14 cellular contexts compared by ENCODE assay signal in the genomic region with DNA sequence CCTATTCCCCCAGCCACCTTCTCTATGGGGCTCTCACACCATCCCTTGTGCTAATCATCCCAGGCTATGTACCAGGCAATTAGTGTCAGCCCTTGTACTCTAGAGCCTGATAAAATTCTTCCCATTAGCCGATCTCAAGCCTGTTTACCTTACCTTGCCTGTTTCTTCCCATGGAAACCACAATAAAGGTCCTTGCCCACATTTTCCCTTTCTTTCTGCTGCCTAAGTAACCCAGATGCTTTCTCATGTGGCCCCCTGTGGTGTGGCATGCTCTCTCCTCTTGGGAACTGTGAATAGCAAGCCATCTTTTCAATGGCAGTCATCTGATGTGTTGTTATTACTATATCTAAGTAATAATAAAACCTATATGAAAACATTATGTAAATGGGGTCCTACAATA.
DNase-seq lines count a peak whose midpoint lies in the region; ATAC-seq and TF ChIP-seq lines count a peak whose summit lies in the region.
"Had no signal": no experiment of that assay in that cellular context is flagged by ENCODE, and none has a peak within 500 bp of the region (broad histone marks: within the 10 kb centered on the region; RNA-seq: fewer than 3 reads in every experiment).

No MANE protein-coding gene starts in this region.

- no peak overlapping the region for H3K23ac ChIP-seq in H9 (ENCODE audit: insufficient read length, low read depth, low read length)

- peak overlapping the region in 2 of 3 experiments; percentile 66 to 85; a peak in 3 of 7 replicates for H3K27ac Mint-ChIP-seq in H9
- H3K27ac Mint-ChIP-seq in osteocyte (ENCODE audit: unreplicated experiment) = no peak overlapping the region
- H3K27ac Mint-ChIP-seq: B cell; CD4-positive, alpha-beta memory T cell had no signal

- H3K36me3 Mint-ChIP-seq in H9 (ENCODE audit: insufficient read depth in 1 of 3, low read depth in 3 of 3) (peaks cover 0 to under 1% (median 0%) of the 10 kb centered on the region in 3 experiments; a peak in 1 of 7 replicates), osteocyte (ENCODE audit: unreplicated experiment) (no peaks in the 10 kb centered on the region)
- H3K36me3 Mint-ChIP-seq: CD4-positive, alpha-beta memory T cell had no signal

- no peak overlapping the region for H3K56ac ChIP-seq in H9 (ENCODE audit: insufficient read length, low read depth, low read length)

- 0 out of 2 replicates have a peak, but pooled peaks cover 4% of the 10 kb centered on the region for H3K4me1 ChIP-seq in H9 (ENCODE audit: insufficient read depth, low read length)
- peaks cover 4% of the 10 kb centered on the region; the same call in 1 of the 2 replicates for H3K4me1 ChIP-seq in iPS DF 6.9 (ENCODE audit: control insufficient read depth, insufficient read depth, low read length)
- H3K4me1 ChIP-seq in body of pancreas = no peaks in the 10 kb centered on the region
- H3K4me1 ChIP-seq in BE2C = no peaks in the 10 kb centered on the region

- no peak overlapping the region for H3K18ac ChIP-seq in H9 (ENCODE audit: insufficient read length, low read depth, low read length)

- no peak overlapping the region for H3K14ac ChIP-seq in H9 (ENCODE audit: insufficient read depth, low read length)

- no peak overlapping the region for H2BK12ac ChIP-seq in H9 (ENCODE audit: insufficient read length, low read depth, low read length)

- DNase-seq in ELF-1 (ENCODE audit: low read depth, low spot score) (peak; percentile 21), H9 (peak; percentile 40), SW480 (ENCODE audit: low spot score) (peak; percentile 6), iPS DF 6.9 (ENCODE audit: low read depth, low spot score) (peak; percentile 9), osteocyte (ENCODE audit: extremely low spot score, unreplicated experiment) (no peak), NCI-H2196 treated with DMSO at 0.1 percent for 48 hours (lab: John Stamatoyannopoulos, UW; ENCODE audit: unreplicated experiment) (no peak), body of pancreas (no peak), BE2C (no peak)
- DNase-seq: ACHN; CD4-positive, alpha-beta memory T cell; DMS79; H7 had no signal

- no peak overlapping the region for H3K9ac ChIP-seq in H9 (ENCODE audit: extremely low read depth, insufficient read length, low read length)

- H3K79me1 ChIP-seq in H9 (ENCODE audit: insufficient read depth, low read depth, low read length, poor library complexity, severe bottlenecking) = no peaks in the 10 kb centered on the region

- H2BK120ac ChIP-seq in H9 (ENCODE audit: low read depth, low read length, poor library complexity, severe bottlenecking) = no peak overlapping the region

- H3T11ph ChIP-seq in H9 (ENCODE audit: low read length) = no peak overlapping the region

- H2AFZ ChIP-seq in H9 (ENCODE audit: low read length) = no peak overlapping the region

- no peak for TF ChIP-seq POLR2A in body of pancreas (IDR thresholded peaks at IDR 0.05)

- no peaks in the 10 kb centered on the region for H3K27me3 Mint-ChIP-seq in H9 (ENCODE audit: low read depth)
- H3K27me3 Mint-ChIP-seq in osteocyte (ENCODE audit: unreplicated experiment) = no peaks in the 10 kb centered on the region
- H3K27me3 Mint-ChIP-seq: B cell; CD4-positive, alpha-beta memory T cell had no signal

- H3K4me3 Mint-ChIP-seq in H9 (no peak overlapping the region), osteocyte (ENCODE audit: unreplicated experiment) (no peak overlapping the region)
- H3K4me3 Mint-ChIP-seq: B cell had no signal

- H4K91ac ChIP-seq in H9 (ENCODE audit: insufficient read length, low read depth, low read length) = no peak overlapping the region

- no peak overlapping the region for H3K4me2 ChIP-seq in H9 (ENCODE audit: insufficient read depth, insufficient read length, low read length)

- H3K4me1 Mint-ChIP-seq in H9 (peaks cover 10 to 11% of the 10 kb centered on the region in 2 experiments), osteocyte (ENCODE audit: unreplicated experiment) (no peaks in the 10 kb centered on the region)
- H3K4me1 Mint-ChIP-seq: B cell; CD4-positive, alpha-beta memory T cell had no signal

- H3K4me3 ChIP-seq in iPS DF 6.9 (ENCODE audit: low read length) = no peak overlapping the region
- no peak overlapping the region for H3K4me3 ChIP-seq in body of pancreas
- no peak overlapping the region for H3K4me3 ChIP-seq in BE2C (ENCODE audit: low read depth, low read length)

- no CpG with 5 or more reads among the region's 1 CpG for WGBS in H9 (ENCODE audit: extremely low coverage, insufficient read length, low lambda C conversion rate)
- WGBS in iPS DF 6.9 (ENCODE audit: insufficient coverage, insufficient read length) = no CpG with 5 or more reads among the region's 1 CpG
- 33 to 69% methylated on average over 1 of the region's 1 CpG for WGBS in body of pancreas, 2 donors

- no peak overlapping the region for H2BK20ac ChIP-seq in H9 (ENCODE audit: low read depth, low read length, poor library complexity, severe bottlenecking)

- H3K79me2 ChIP-seq in H9 (ENCODE audit: insufficient read depth, low read length) = no peaks in the 10 kb centered on the region

- H3K27me3 ChIP-seq in H9 (ENCODE audit: insufficient read depth, low read length) = no peaks in the 10 kb centered on the region
- no peaks in the 10 kb centered on the region for H3K27me3 ChIP-seq in iPS DF 6.9 (ENCODE audit: control insufficient read depth, insufficient read depth, low read length)
- H3K27me3 ChIP-seq in body of pancreas = no peaks in the 10 kb centered on the region
- H3K27me3 ChIP-seq in BE2C = no peaks in the 10 kb centered on the region

- no peaks in the 10 kb centered on the region for H3K23me2 ChIP-seq in H9 (ENCODE audit: insufficient read length, low read depth, low read length, poor library complexity, severe bottlenecking)

- H3K4ac ChIP-seq in H9 (ENCODE audit: low read depth, low read length) = no peak overlapping the region

- H2BK5ac ChIP-seq in H9 (ENCODE audit: insufficient read length, low read length) = no peak overlapping the region

- H3K36me3 ChIP-seq in iPS DF 6.9 (ENCODE audit: control insufficient read depth, insufficient read depth, low read length) (no peaks in the 10 kb centered on the region), body of pancreas (replicated peaks in 1 of 2; ENCODE audit: insufficient read depth in 1 of 2, low read depth in 2 of 2) (no peaks in the 10 kb centered on the region), BE2C (no peaks in the 10 kb centered on the region)

- no peak overlapping the region for H4K5ac ChIP-seq in H9 (ENCODE audit: insufficient read length, low read depth, low read length)

- H4K20me1 ChIP-seq in H9 (ENCODE audit: control insufficient read depth, insufficient read depth, insufficient read length) = no peaks in the 10 kb centered on the region

- ATAC-seq in body of pancreas = no peak

- intact Hi-C loops in body of pancreas (cut with DNase I) = no loop called here

- no peaks in the 10 kb centered on the region for H3K9me3 ChIP-seq in H9 (ENCODE audit: control insufficient read depth, low read depth, low read length)
- H3K9me3 ChIP-seq in iPS DF 6.9 (ENCODE audit: control insufficient read depth, insufficient read depth, low read length) = no peaks in the 10 kb centered on the region
- H3K9me3 ChIP-seq in body of pancreas = no peaks in the 10 kb centered on the region
- H3K9me3 ChIP-seq in BE2C = no peaks in the 10 kb centered on the region

- no peak overlapping the region for H2BK15ac ChIP-seq in H9 (ENCODE audit: low read depth, low read length)

- H3K9me3 Mint-ChIP-seq in H9 (0 out of 5 replicates have a peak, but pooled peaks cover 0 to under 1% of the 10 kb centered on the region in 2 experiments), osteocyte (ENCODE audit: unreplicated experiment) (no peaks in the 10 kb centered on the region)

- H4K8ac ChIP-seq in H9 (replicated peaks; ENCODE audit: insufficient read length, low read depth, low read length) = no peak overlapping the region

- TF ChIP-seq CTCF in H9 (conservative IDR thresholded peaks at IDR 0.05) (no peak), osteocyte (IDR thresholded peaks at IDR 0.05) (no peak), body of pancreas (IDR thresholded peaks at IDR 0.05) (no peak), BE2C (IDR thresholded peaks at IDR 0.05; ENCODE audit: low read depth, low read length) (no peak)

- H2AK5ac ChIP-seq in H9 (ENCODE audit: insufficient read length, low read length) = no peak overlapping the region

- H3K27ac ChIP-seq in H9 (ENCODE audit: insufficient read length, low read depth, low read length) = no peak overlapping the region
- H3K27ac ChIP-seq in iPS DF 6.9 (ENCODE audit: low read length) = no peak overlapping the region
- no peak overlapping the region for H3K27ac ChIP-seq in body of pancreas
- H3K27ac ChIP-seq: C4-2B had no signal

Comparison
In these comparisons a context has a peak if more than half of its experiments do, and no peak if none do; other contexts are left out.
1. DNase-seq: peak in ELF-1 (single experiment), H9 (single experiment), SW480 (single experiment) and iPS DF 6.9 (single experiment); none in osteocyte (single experiment), NCI-H2196 treated with DMSO at 0.1 percent for 48 hours (single experiment), body of pancreas (0 of 4) and BE2C (single experiment).